ENCODE assay signal across 1 cellular context in the genomic region with DNA sequence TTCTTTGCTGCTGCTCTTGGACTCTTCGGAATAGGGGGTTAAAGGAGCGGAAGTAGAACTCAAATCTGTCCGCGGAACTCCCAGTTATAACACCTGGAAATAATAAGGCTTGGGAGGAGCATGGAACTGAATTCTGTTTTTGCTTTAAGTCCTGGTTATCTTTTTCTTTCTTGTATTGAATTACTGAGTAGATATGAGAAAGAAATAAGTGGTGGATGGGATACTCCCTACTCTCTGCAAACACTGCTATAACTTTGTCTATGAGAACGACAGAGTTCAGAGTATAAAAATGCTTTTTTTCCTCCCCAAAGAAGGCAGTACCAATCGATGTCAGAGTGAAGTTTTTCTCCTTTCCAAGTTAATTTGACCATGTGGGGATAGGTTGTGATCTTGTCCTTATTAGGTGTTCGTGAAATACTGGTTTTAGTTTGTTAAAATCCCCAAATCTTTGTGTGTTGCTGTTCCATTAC.
TF ChIP-seq lines count a peak whose summit lies in the region.

No MANE protein-coding gene starts in this region.

TF ChIP-seq in K562, 482 proteins besides CTCF, POLR2A, EP300 and RAD21 (continued from another document):
- TF ChIP-seq, protein P1, sequence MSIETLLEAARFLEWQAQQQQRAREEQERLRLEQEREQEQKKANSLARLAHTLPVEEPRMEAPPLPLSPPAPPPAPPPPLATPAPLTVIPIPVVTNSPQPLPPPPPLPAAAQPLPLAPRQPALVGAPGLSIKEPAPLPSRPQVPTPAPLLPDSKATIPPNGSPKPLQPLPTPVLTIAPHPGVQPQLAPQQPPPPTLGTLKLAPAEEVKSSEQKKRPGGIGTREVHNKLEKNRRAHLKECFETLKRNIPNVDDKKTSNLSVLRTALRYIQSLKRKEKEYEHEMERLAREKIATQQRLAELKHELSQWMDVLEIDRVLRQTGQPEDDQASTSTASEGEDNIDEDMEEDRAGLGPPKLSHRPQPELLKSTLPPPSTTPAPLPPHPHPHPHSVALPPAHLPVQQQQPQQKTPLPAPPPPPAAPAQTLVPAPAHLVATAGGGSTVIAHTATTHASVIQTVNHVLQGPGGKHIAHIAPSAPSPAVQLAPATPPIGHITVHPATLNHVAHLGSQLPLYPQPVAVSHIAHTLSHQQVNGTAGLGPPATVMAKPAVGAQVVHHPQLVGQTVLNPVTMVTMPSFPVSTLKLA (conservative IDR thresholded peaks at IDR 0.05): peak in 1 of 2 experiments; percentile 13; a peak in 1 of 4 replicates
- TF ChIP-seq, protein P2, sequence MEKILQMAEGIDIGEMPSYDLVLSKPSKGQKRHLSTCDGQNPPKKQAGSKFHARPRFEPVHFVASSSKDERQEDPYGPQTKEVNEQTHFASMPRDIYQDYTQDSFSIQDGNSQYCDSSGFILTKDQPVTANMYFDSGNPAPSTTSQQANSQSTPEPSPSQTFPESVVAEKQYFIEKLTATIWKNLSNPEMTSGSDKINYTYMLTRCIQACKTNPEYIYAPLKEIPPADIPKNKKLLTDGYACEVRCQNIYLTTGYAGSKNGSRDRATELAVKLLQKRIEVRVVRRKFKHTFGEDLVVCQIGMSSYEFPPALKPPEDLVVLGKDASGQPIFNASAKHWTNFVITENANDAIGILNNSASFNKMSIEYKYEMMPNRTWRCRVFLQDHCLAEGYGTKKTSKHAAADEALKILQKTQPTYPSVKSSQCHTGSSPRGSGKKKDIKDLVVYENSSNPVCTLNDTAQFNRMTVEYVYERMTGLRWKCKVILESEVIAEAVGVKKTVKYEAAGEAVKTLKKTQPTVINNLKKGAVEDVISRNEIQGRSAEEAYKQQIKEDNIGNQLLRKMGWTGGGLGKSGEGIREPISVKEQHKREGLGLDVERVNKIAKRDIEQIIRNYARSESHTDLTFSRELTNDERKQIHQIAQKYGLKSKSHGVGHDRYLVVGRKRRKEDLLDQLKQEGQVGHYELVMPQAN (IDR thresholded peaks at IDR 0.05; ENCODE audit: borderline replicate concordance): 0 out of 2 replicates have a peak, but pooled peaks have one; percentile 6
- peak; percentile 51; the same call in 1 of the 2 replicates for TF ChIP-seq SPI1 (IDR thresholded peaks at IDR 0.05; ENCODE audit: borderline replicate concordance, low read depth, low read length)
- TF ChIP-seq PHF21A (IDR thresholded peaks at IDR 0.05; ENCODE audit: borderline replicate concordance, low read depth): 0 out of 2 replicates have a peak, but pooled peaks have one; percentile 36
- TF ChIP-seq NR3C1 (CRISPR knock-in tag; IDR thresholded peaks at IDR 0.05): no peak
- 0 out of 2 replicates have a peak, but pooled peaks have one; percentile 12 for TF ChIP-seq EP400 (IDR thresholded peaks at IDR 0.05)
- TF ChIP-seq MED1 (CRISPR knock-in tag; IDR thresholded peaks at IDR 0.05; ENCODE audit: borderline replicate concordance): no peak
- TF ChIP-seq, protein P3, sequence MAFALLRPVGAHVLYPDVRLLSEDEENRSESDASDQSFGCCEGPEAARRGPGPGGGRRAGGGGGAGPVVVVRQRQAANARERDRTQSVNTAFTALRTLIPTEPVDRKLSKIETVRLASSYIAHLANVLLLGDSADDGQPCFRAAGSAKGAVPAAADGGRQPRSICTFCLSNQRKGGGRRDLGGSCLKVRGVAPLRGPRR (CRISPR knock-in tag; IDR thresholded peaks at IDR 0.05): no peak
- TF ChIP-seq ZNF79 (CRISPR knock-in tag; IDR thresholded peaks at IDR 0.05; ENCODE audit: low read depth): no peak
- no peak for TF ChIP-seq RBM17 (IDR thresholded peaks at IDR 0.05; ENCODE audit: borderline replicate concordance, low read depth, low read length)
- TF ChIP-seq ZFP30 (CRISPR knock-in tag; IDR thresholded peaks at IDR 0.05; ENCODE audit: borderline replicate concordance): no peak
- peak in 1 of 2 experiments; percentile 59; a peak in 1 of 4 replicates for TF ChIP-seq SIN3A (IDR thresholded peaks at IDR 0.05; ENCODE audit: borderline replicate concordance in 2 of 2, control insufficient read depth in 1 of 2, low read depth in 2 of 2, low read length in 2 of 2)
